ENCODE assay signal across 30 cellular contexts in the genomic region with DNA sequence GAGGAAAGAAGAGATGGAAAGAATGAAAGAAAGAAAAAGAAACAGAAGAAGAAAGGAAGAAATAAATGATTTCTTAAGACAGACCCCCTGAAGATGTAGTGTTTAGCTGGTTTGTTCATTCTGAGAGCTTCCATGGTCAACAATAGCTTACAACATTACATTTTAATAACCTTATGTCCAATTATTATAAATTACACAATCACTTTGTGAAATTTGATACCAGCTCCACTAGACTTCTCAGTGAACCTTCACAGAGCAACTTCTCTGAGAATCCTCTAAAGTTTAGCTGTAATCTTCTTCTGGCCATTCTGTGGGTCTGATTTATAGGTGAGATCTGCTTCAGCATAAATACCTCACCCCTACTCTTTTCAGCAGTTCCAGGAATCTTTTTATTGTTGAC. TPM values are rescaled to one million over a fixed set of nuclear protein-coding genes. Genes with fewer than 3 reads are reported as not detected.
"Had no signal": no experiment of that assay in that cellular context is flagged by ENCODE, and none has a peak within 500 bp of the region (broad histone marks: within the 10 kb centered on the region; RNA-seq: fewer than 3 reads in every experiment).

No MANE protein-coding gene starts in this region.

- ATAC-seq: activated T-cell treated with anti-CD3 and anti-CD28 coated beads, Interleukin-2, amount 50 U/mL, for 72 hours; gastrocnemius medialis; left ventricle myocardium superior; psoas muscle had no signal

- H3K27ac ChIP-seq: ascending aorta, cardiac muscle cell, colonic mucosa, epithelial cell of prostate, esophagus squamous epithelium, neutrophil, ovary, psoas muscle, right atrium auricular region, transverse colon had no signal

- H3K9me3 ChIP-seq: ascending aorta, colonic mucosa, esophagus squamous epithelium, gastrocnemius medialis, neutrophil, ovary, psoas muscle, right atrium auricular region, testis, transverse colon had no signal

- H3K36me3 ChIP-seq: ascending aorta, cardiac muscle cell, colonic mucosa, esophagus squamous epithelium, gastrocnemius medialis, neutrophil, ovary, right atrium auricular region, transverse colon had no signal

- DNase-seq: activated CD4-positive, alpha-beta T cell treated with anti-CD3 and anti-CD28 coated beads for 4 hours; activated CD4-positive, alpha-beta T cell treated with anti-CD3 and anti-CD28 coated beads, Interleukin-2, amount 50 U/mL, for 4 hours; activated naive CD4-positive, alpha-beta T cell treated with anti-CD3 and anti-CD28 coated beads for 36 hours; activated naive CD8-positive, alpha-beta T cell treated with anti-CD3 and anti-CD28 coated beads for 36 hours; activated T-cell treated with anti-CD3 and anti-CD28 coated beads for 4 hours; activated T-cell treated with anti-CD3 and anti-CD28 coated beads, Interleukin-2, amount 50 U/mL, for 72 hours; cerebellar nuclear complex; colonic mucosa; effector CD8-positive, alpha-beta T cell; esophagus squamous epithelium; gastrocnemius medialis; glutamatergic neuron; islet precursor cell; left ventricle myocardium superior; mammary epithelial cell; naive B cell; nephron progenitor cell; ovary; psoas muscle; stimulated activated CD4-positive, alpha-beta T cell treated with anti-CD3 and anti-CD28 coated beads, Interleukin-15, amount 100 ng/mL, for 24 hours; stimulated activated CD4-positive, alpha-beta T cell treated with anti-CD3 and anti-CD28 coated beads, Interleukin-2, amount 100 ng/mL, for 24 hours; stimulated activated naive CD4-positive, alpha-beta T cell; T-helper 9 cell; testis; transverse colon had no signal

- H3K4me1 ChIP-seq: colonic mucosa, testis had no signal

- H3K4me3 ChIP-seq: ascending aorta, cardiac muscle cell, colonic mucosa, esophagus squamous epithelium, gastrocnemius medialis, ovary, psoas muscle, right atrium auricular region, testis, transverse colon had no signal

- H3K27me3 ChIP-seq: ascending aorta, colonic mucosa, gastrocnemius medialis, ovary, right atrium auricular region, testis, transverse colon had no signal

RNA-seq across cellular contexts. Expression of a gene that starts 27.9 kb away (rescaled TPM):
- total RNA-seq: activated naive CD4-positive, alpha-beta T cell treated with anti-CD3 and anti-CD28 coated beads for 36 hours; activated naive CD8-positive, alpha-beta T cell treated with anti-CD3 and anti-CD28 coated beads for 36 hours; activated T-cell treated with anti-CD3 and anti-CD28 coated beads, Interleukin-2, amount 50 U/mL, for 72 hours; colonic mucosa; left ventricle myocardium superior; right atrium auricular region had no signal
